ENCODE assay signal across 9 cellular contexts in genomic region chr5:79613571-79613970, GRCh38. TPM values are rescaled to one million over a fixed set of nuclear protein-coding genes. Genes with fewer than 3 reads are reported as not detected.
DNase-seq lines count a peak whose midpoint lies in the region; ATAC-seq, FAIRE-seq and TF ChIP-seq lines count a peak whose summit lies in the region.
"Had no signal": no experiment of that assay in that cellular context is flagged by ENCODE, and none has a peak within 500 bp of the region (broad histone marks: within the 10 kb centered on the region; RNA-seq: fewer than 3 reads in every experiment).

No MANE protein-coding gene starts in this region.

- peak overlapping the region; percentile 83 for H3K4me2 ChIP-seq in GM12878 (ENCODE audit: control insufficient read depth, insufficient read depth)
- peak overlapping the region; percentile 0 for H3K4me2 ChIP-seq in mesendoderm (ENCODE audit: low read length)

- H4K5ac ChIP-seq in mesendoderm (ENCODE audit: low read length): no peak overlapping the region

- no peak for TF ChIP-seq EP300 in GM12878 (IDR thresholded peaks at IDR 0.05; ENCODE audit: borderline replicate concordance in 1 of 2, control insufficient read depth in 1 of 2, low read depth in 2 of 2, low read length in 2 of 2)

- H3K79me2 ChIP-seq in GM12878 (ENCODE audit: control insufficient read depth, insufficient read depth, low read length) (peaks cover 60% of the 10 kb centered on the region), mesendoderm (ENCODE audit: control insufficient read depth, insufficient read depth, low read length) (peaks cover 32% of the 10 kb centered on the region)

- H2AFZ ChIP-seq in GM12878 (ENCODE audit: control insufficient read depth, low read depth, low read length): no peak overlapping the region

- 14% methylated on average over 3 of the region's 3 CpGs for WGBS in heart right ventricle, 2 donors
- WGBS in GM12878 (ENCODE audit: insufficient coverage, insufficient replicate concordance, low lambda C conversion rate, missing lambda C conversion rate): 33% methylated on average over 3 of the region's 3 CpGs
- no CpG with 5 or more reads among the region's 3 CpGs for WGBS in mesendoderm (ENCODE audit: extremely low coverage, insufficient coverage, low lambda C conversion rate)

- H3K27me3 ChIP-seq in heart right ventricle (no peaks in the 10 kb centered on the region), GM12878 (replicated peaks in 1 of 2; ENCODE audit: control insufficient read depth in 2 of 2, insufficient read depth in 2 of 2, low read length in 1 of 2) (no peaks in the 10 kb centered on the region), mesendoderm (ENCODE audit: insufficient read depth, low read length, poor library complexity) (no peaks in the 10 kb centered on the region), vagina (no peaks in the 10 kb centered on the region)

- intact Hi-C loops in heart right ventricle (cut with DNase I): loop anchor here in 1 of 10 donors (5.0 kb wide), 1 partner anchor 244 kb away; no protein-coding TSS in a partner anchor
- intact Hi-C loops in cardiac septum (cut with DNase I): loop anchor here (5.0 kb wide), 2 partner anchors 51 to 74 kb away; partner anchors contain the start of gene CMYA5
- intact Hi-C loops in GM12878 (cut with micrococcal nuclease; ENCODE audit: unreplicated experiment): loop anchor here (5.0 to 10.0 kb wide), 2 partner anchors 101 to 1041 kb away; partner anchors contain the start of genes DHFR, HOMER1 and MSH3
- intact Hi-C loops in vagina (cut with DNase I): no loop called here

- RAD21 ChIA-PET in GM12878 (lab: Charles Lee; ENCODE audit: unreplicated experiment): interaction anchor here (1.0 to 1.7 kb wide), 3 partner anchors 9 to 101 kb away, joined by 3 to 4 read pairs (median 3); no protein-coding TSS in a partner anchor

- peaks cover 5% of the 10 kb centered on the region for H3K79me1 ChIP-seq in mesendoderm (ENCODE audit: low read length)

- POLR2A ChIA-PET in GM12878 (lab: Charles Lee): interaction anchor here (0.8 to 2.1 kb wide), 4 partner anchors 8 to 99 kb away, joined by 3 to 5 read pairs (median 4); partner anchors contain the start of gene HOMER1

- H3K4me1 ChIP-seq in heart right ventricle: peaks cover 4 to 42% (median 28%) of the 10 kb centered on the region in 9 donors
- no peaks in the 10 kb centered on the region for H3K4me1 ChIP-seq in GM12878 (ENCODE audit: control insufficient read depth, insufficient read depth, low read length)
- no peaks in the 10 kb centered on the region for H3K4me1 ChIP-seq in mesendoderm (ENCODE audit: control insufficient read depth, low read depth, low read length)
- H3K4me1 ChIP-seq in vagina: peaks cover 19% of the 10 kb centered on the region

- ATAC-seq in heart right ventricle: no peak
- ATAC-seq in GM12878: no peak
- no peak for ATAC-seq in GM21423 (IDR thresholded peaks at IDR 0.05; ENCODE audit: unreplicated experiment)
- no peak for ATAC-seq in HG03354 (IDR thresholded peaks at IDR 0.05; ENCODE audit: poor library complexity, severe bottlenecking, unreplicated experiment)

- SMC1A ChIA-PET in GM12878 (lab: Charles Lee; ENCODE audit: uncharacterized antibody, unreplicated experiment): interaction anchor here (1.0 to 1.8 kb wide), 3 partner anchors 9 to 265 kb away, joined by 4 to 6 read pairs (median 4); no protein-coding TSS in a partner anchor

- H4K20me1 ChIP-seq in GM12878 (ENCODE audit: control insufficient read depth, insufficient read depth): no peaks in the 10 kb centered on the region

- BruUV-seq in GM12878 (replicated peaks; lab: Mats Ljungman, UMichigan): no TSS peak

- H3K18ac ChIP-seq in mesendoderm (ENCODE audit: low read length): no peak overlapping the region

- TF ChIP-seq CTCF in heart right ventricle (IDR thresholded peaks at IDR 0.05) (no peak), GM12878 (IDR thresholded peaks at IDR 0.05 in 2 of 3, conservative IDR thresholded peaks at IDR 0.05 in 1 of 3; ENCODE audit: control insufficient read depth in 2 of 3, extremely low read depth in 1 of 3, insufficient read depth in 1 of 3, low read depth in 3 of 3, low read length in 3 of 3) (no peak), vagina (IDR thresholded peaks at IDR 0.05) (no peak)

- no peak overlapping the region for H2AK5ac ChIP-seq in mesendoderm (ENCODE audit: low read length)

- H2BK120ac ChIP-seq in mesendoderm (ENCODE audit: low read depth, low read length): no peak overlapping the region

- H3K36me3 ChIP-seq in heart right ventricle (peaks cover 0 to 45% (median 6%) of the 10 kb centered on the region in 9 donors), GM12878 (ENCODE audit: control insufficient read depth in 2 of 2, insufficient read depth in 2 of 2, low read length in 1 of 2) (peaks cover 0 to 20% of the 10 kb centered on the region in 2 experiments; a peak in 3 of 4 replicates), mesendoderm (ENCODE audit: control insufficient read depth, insufficient read depth, low read length) (no peaks in the 10 kb centered on the region), vagina (peaks cover 0 to 10% of the 10 kb centered on the region in 2 donors)

- no peak for TF ChIP-seq RAD21 in GM12878 (IDR thresholded peaks at IDR 0.05; ENCODE audit: insufficient read depth, low read depth, low read length)

- H3K9me3 ChIP-seq in heart right ventricle (peaks cover 0 to 26% (median 10%) of the 10 kb centered on the region in 11 donors), GM12878 (replicated peaks; ENCODE audit: control insufficient read depth, insufficient read depth, low read length) (peaks cover 13% of the 10 kb centered on the region), vagina (no peaks in the 10 kb centered on the region)

- H3K23ac ChIP-seq in mesendoderm (ENCODE audit: low read length): no peak overlapping the region

- H4K8ac ChIP-seq in mesendoderm (ENCODE audit: low read depth, low read length): no peak overlapping the region

- peak overlapping the region in 9 of 10 donors; percentile 67 to 87 (median 82) for H3K4me3 ChIP-seq in heart right ventricle
- H3K4me3 ChIP-seq in GM12878: peak overlapping the region; percentile 99
- H3K4me3 ChIP-seq in mesendoderm (ENCODE audit: low read length): no peak overlapping the region
- peak overlapping the region; percentile 57 to 79 for H3K4me3 ChIP-seq in vagina

- H3K27ac ChIP-seq in heart right ventricle: peak overlapping the region in 8 of 10 donors; percentile 85 to 96 (median 92)
- peak overlapping the region; percentile 87 for H3K27ac ChIP-seq in GM12878 (ENCODE audit: control insufficient read depth, insufficient read depth)
- no peak overlapping the region for H3K27ac ChIP-seq in mesendoderm (ENCODE audit: low read depth, low read length)
- H3K27ac ChIP-seq in vagina: peak overlapping the region; percentile 80

- no peak overlapping the region for H2BK5ac ChIP-seq in mesendoderm (ENCODE audit: low read length)

- DNase-seq in heart right ventricle (no peak), cardiac septum (ENCODE audit: low spot score) (no peak), GM12878 (ENCODE audit: low read depth, low spot score) (no peak), mesendoderm (no peak), vagina (ENCODE audit: extremely low spot score in 2 of 2) (no peak)
- DNase-seq in stimulated activated naive CD4-positive, alpha-beta T cell treated with Interleukin-2 at 50 U/mL for 16 hours (lab: John Stamatoyannopoulos, UW): no peak

- H3K9ac ChIP-seq in GM12878 (ENCODE audit: control insufficient read depth, insufficient read depth, low read length) (peak overlapping the region; percentile 88), mesendoderm (ENCODE audit: low read length) (peak overlapping the region; percentile 4)

- TF ChIP-seq POLR2A in GM12878 (IDR thresholded peaks at IDR 0.05; ENCODE audit: low read depth, low read length) (no peak), vagina (IDR thresholded peaks at IDR 0.05) (no peak)

- H3K56ac ChIP-seq in mesendoderm (ENCODE audit: low read length): peak overlapping the region; percentile 0

- no peak for FAIRE-seq in GM12878 (lab: Jason Lieb, UNC)
- FAIRE-seq: RCC 7860 had no signal

- no peak overlapping the region for H2BK15ac ChIP-seq in mesendoderm (replicated peaks; ENCODE audit: low read depth)

- CTCF ChIA-PET in GM12878 (lab: Yijun Ruan, JAX): no interaction called here

- in situ Hi-C loops in GM12878 (cut with MboI): no loop called here

- H3K4ac ChIP-seq in mesendoderm (ENCODE audit: low read depth, low read length): no peak overlapping the region

TF ChIP-seq in GM12878, 131 proteins besides CTCF, POLR2A, EP300 and RAD21 (continues in another document):
- TF ChIP-seq CBFB (IDR thresholded peaks at IDR 0.05; ENCODE audit: low read depth) (no peak), HDGF (IDR thresholded peaks at IDR 0.05) (no peak)

RNA-seq across cellular contexts. Expression of gene TENT2, which starts 1.3 kb away (rescaled TPM):
- total RNA-seq in heart right ventricle: 10 to 100 TPM; 29.5 to 54.3 (median 37.6) TPM
- 10 to 100 TPM in 1 of 2 donors, 1 to 10 TPM in 1; 8.2 to 39.5 TPM for polyA plus RNA-seq in heart right ventricle
- 39.0 TPM for total RNA-seq in cardiac septum
- total RNA-seq in GM12878 (2013; cell fraction: nucleolus; rRNA removed): 509 and 520 TPM in 2 replicates
- total RNA-seq in GM12878 (2014; rRNA removed): 62.6 and 71.8 TPM in 2 replicates
- 73.9 and 80.3 TPM in 2 replicates for total RNA-seq in GM12878 (2014; rRNA removed; fragmentation: Illumina TruSeq; extraction: Trizol)
- 61.8 and 66.2 TPM in 2 replicates for total RNA-seq in GM12878 (2021)
- 21.7 TPM for polyA plus RNA-seq in GM12878 (2011; ENCODE audit: low read depth)
- 100 and 135 TPM in 2 replicates for polyA plus RNA-seq in GM12878 (2011; rRNA removed)
- 48.4 and 48.9 TPM in 2 replicates for polyA plus RNA-seq in GM12878 (2011; cell fraction: cytosol; rRNA removed)
- polyA plus RNA-seq in GM12878 (2011; cell fraction: nucleus; rRNA removed): 71.4 and 81.2 TPM in 2 replicates
- polyA plus RNA-seq in GM12878 (2012): 40.1 and 44.3 TPM in 2 replicates
- 64.3 and 93.6 TPM in 2 replicates for polyA plus RNA-seq in GM12878 (2014; fragmentation: Illumina TruSeq; extraction: Trizol)
- polyA plus RNA-seq in GM12878 (2014; fragmentation: Nextera tagmentation; extraction: Ambion mirVana): 10 to 100 TPM; 19.5 to 25.7 TPM
- 39.9 and 46.2 TPM in 2 replicates for polyA plus RNA-seq in GM12878 (2014; rRNA removed)
- polyA plus RNA-seq in GM12878 (2016; fragmentation: Nextera tagmentation; extraction: Ambion mirVana): 10 to 100 TPM; 51.9 to 55.3 TPM
- 106 and 123 TPM in 2 replicates for polyA minus RNA-seq in GM12878 (2011; rRNA and poly(A)+ RNA removed)
- polyA minus RNA-seq in GM12878 (2011; cell fraction: cytosol; rRNA and poly(A)+ RNA removed): 31.1 and 36.1 TPM in 2 replicates
- polyA minus RNA-seq in GM12878 (2011; cell fraction: nucleus; rRNA and poly(A)+ RNA removed): 66.0 and 128 TPM in 2 replicates
- 16.7 TPM for polyA plus RNA-seq in mesendoderm (2013, experiment 1 of 2)
- 17.0 TPM for polyA plus RNA-seq in mesendoderm (2013, experiment 2 of 2)
- total RNA-seq in vagina: 70.2 TPM
